8 cellular contexts compared by ENCODE assay signal in genomic region chr10:87083576-87084290, GRCh38. TPM values are rescaled to one million over a fixed set of nuclear protein-coding genes. Genes with fewer than 3 reads are reported as not detected.
DNase-seq lines count a peak whose midpoint lies in the region; ATAC-seq and TF ChIP-seq lines count a peak whose summit lies in the region.
"Not testable (repeated sequence)": the region's sequence is repeated elsewhere in the genome, so short reads cannot be mapped to it uniquely, and the experiment has no call there.

No MANE protein-coding gene starts in this region.

- peak overlapping the region; percentile 71 for H3K27ac Mint-ChIP-seq in activated CD4-positive, alpha-beta memory T cell treated with anti-CD3 and anti-CD28 coated beads, Interleukin-2, amount 10 ng/mL, durations not matched to agents 7 days and 5 days
- H3K27ac Mint-ChIP-seq in glutamatergic neuron (ENCODE audit: unreplicated experiment) (peak overlapping the region; percentile 78), nephron (peak overlapping the region; percentile 29 to 81 (median 55))

- not testable (repeated sequence) for H3K27me3 Mint-ChIP-seq in activated CD4-positive, alpha-beta memory T cell treated with anti-CD3 and anti-CD28 coated beads, Interleukin-2, amount 10 ng/mL, durations not matched to agents 7 days and 5 days; glutamatergic neuron (ENCODE audit: unreplicated experiment); nephron (ENCODE audit: low read depth)

- H3K27ac ChIP-seq in caudate nucleus (ENCODE audit: low read depth, low read length) (peak overlapping the region; percentile 54), transverse colon (peak overlapping the region; percentile 34 to 62 (median 49))

- CTCF ChIA-PET in activated CD4-positive, alpha-beta memory T cell treated with anti-CD3 and anti-CD28 coated beads, Interleukin-2, amount 10 ng/mL, durations not matched to agents 7 days and 5 days (lab: Charles Lee), result interaction anchor here (1.0 to 1.7 kb wide), 3 partner anchors 9 to 145 kb away, joined by 3 to 4 read pairs (median 3); partner anchors contain the start of gene SHLD2

- H3K4me3 ChIP-seq in transverse colon, result not testable (repeated sequence)

- H3K27me3 ChIP-seq in transverse colon, result not testable (repeated sequence)

- ATAC-seq in GM18505 (IDR thresholded peaks at IDR 0.05; ENCODE audit: unreplicated experiment) (peak; percentile 44), HG02798 (IDR thresholded peaks at IDR 0.05; ENCODE audit: poor library complexity, unreplicated experiment) (peak; percentile 43)

- DNase-seq in NCI-H1417 (lab: John Stamatoyannopoulos, UW), result peak in 2 of 3 experiments; percentile 4 to 55
- DNase-seq in activated CD4-positive, alpha-beta memory T cell treated with anti-CD3 and anti-CD28 coated beads, Interleukin-2, amount 10 ng/mL, durations not matched to agents 7 days and 5 days; caudate nucleus (lab: John Stamatoyannopoulos, UW); glutamatergic neuron; transverse colon: not testable (repeated sequence)

- intact Hi-C loops in transverse colon (cut with DNase I; ENCODE audit: low total_unique reads), result not testable (repeated sequence)

- H3K9me3 ChIP-seq in transverse colon, result not testable (repeated sequence)

- TF ChIP-seq CTCF in glutamatergic neuron (IDR thresholded peaks at IDR 0.05; ENCODE audit: partially characterized antibody, unreplicated experiment); nephron (IDR thresholded peaks at IDR 0.05; ENCODE audit: unreplicated experiment in 3 of 3); transverse colon (IDR thresholded peaks at IDR 0.05): not testable (repeated sequence)

- H3K9me3 Mint-ChIP-seq in activated CD4-positive, alpha-beta memory T cell treated with anti-CD3 and anti-CD28 coated beads, Interleukin-2, amount 10 ng/mL, durations not matched to agents 7 days and 5 days; glutamatergic neuron (ENCODE audit: unreplicated experiment); nephron: not testable (repeated sequence)

- TF ChIP-seq POLR2A in GM18505 (IDR thresholded peaks at IDR 0.05; ENCODE audit: borderline replicate concordance, extremely low read depth, insufficient read depth, insufficient read length); transverse colon (IDR thresholded peaks at IDR 0.05): not testable (repeated sequence)

- peaks cover 4 to 41% (median 12%) of the 10 kb centered on the region in 4 donors for H3K4me1 ChIP-seq in transverse colon

- in situ Hi-C loops in transverse colon (cut with MboI; ENCODE audit: low pct_ligation_motif_present in 1 of 4, low pct_unique_long_range_greater_than_20kb in 1 of 4, low sequenced_read_pairs in 3 of 4), result not testable (repeated sequence)

- 56 to 58% methylated on average over 2 to 5 of the region's 5 CpGs for WGBS in transverse colon (ENCODE audit: low coverage in 1 of 2), 2 donors

- H3K36me3 ChIP-seq in transverse colon, result not testable (repeated sequence)

- peaks cover 53% of the 10 kb centered on the region for H3K4me1 Mint-ChIP-seq in activated CD4-positive, alpha-beta memory T cell treated with anti-CD3 and anti-CD28 coated beads, Interleukin-2, amount 10 ng/mL, durations not matched to agents 7 days and 5 days
- not testable (repeated sequence) for H3K4me1 Mint-ChIP-seq in glutamatergic neuron (ENCODE audit: low read depth, unreplicated experiment)
- peaks cover 32% of the 10 kb centered on the region for H3K4me1 Mint-ChIP-seq in nephron

- H3K36me3 Mint-ChIP-seq in activated CD4-positive, alpha-beta memory T cell treated with anti-CD3 and anti-CD28 coated beads, Interleukin-2, amount 10 ng/mL, durations not matched to agents 7 days and 5 days (ENCODE audit: low read depth), result peaks cover 48% of the 10 kb centered on the region
- not testable (repeated sequence) for H3K36me3 Mint-ChIP-seq in glutamatergic neuron (ENCODE audit: unreplicated experiment)
- peaks cover 58% of the 10 kb centered on the region for H3K36me3 Mint-ChIP-seq in nephron (ENCODE audit: low read depth)

- POLR2A ChIA-PET in activated CD4-positive, alpha-beta memory T cell treated with anti-CD3 and anti-CD28 coated beads, Interleukin-2, amount 10 ng/mL, durations not matched to agents 7 days and 5 days (lab: Charles Lee), result interaction anchor here (3.0 kb wide), 1 partner anchor 10 kb away, joined by 46 read pairs; the partner anchor contains the start of genes GLUD1 and SHLD2

- not testable (repeated sequence) for TF ChIP-seq EP300 in transverse colon (IDR thresholded peaks at IDR 0.05; ENCODE audit: low read depth)

- peak overlapping the region; percentile 1 for H3K4me3 Mint-ChIP-seq in activated CD4-positive, alpha-beta memory T cell treated with anti-CD3 and anti-CD28 coated beads, Interleukin-2, amount 10 ng/mL, durations not matched to agents 7 days and 5 days
- H3K4me3 Mint-ChIP-seq in glutamatergic neuron (ENCODE audit: unreplicated experiment); nephron: not testable (repeated sequence)

RNA-seq across cellular contexts. Expression of gene GLUD1, which starts 10.9 kb away (rescaled TPM):
- total RNA-seq in activated CD4-positive, alpha-beta memory T cell treated with anti-CD3 and anti-CD28 coated beads, Interleukin-2, amount 10 ng/mL, durations not matched to agents 7 days and 5 days, result 100 to 1,000 TPM; 111 to 121 TPM
- total RNA-seq in glutamatergic neuron (ENCODE audit: unreplicated experiment), result 73.1 TPM
- 100 to 1,000 TPM; 150 to 293 (median 201) TPM for total RNA-seq in transverse colon

RNA-seq across cellular contexts. Expression of gene SHLD2, which starts 11.3 kb away (rescaled TPM):
- 10 to 100 TPM; 31.0 to 31.4 TPM for total RNA-seq in activated CD4-positive, alpha-beta memory T cell treated with anti-CD3 and anti-CD28 coated beads, Interleukin-2, amount 10 ng/mL, durations not matched to agents 7 days and 5 days
- total RNA-seq in glutamatergic neuron (ENCODE audit: unreplicated experiment), result 17.0 TPM
- total RNA-seq in transverse colon, result 10 to 100 TPM; 21.7 to 43.7 (median 37.3) TPM
